7 cellular contexts compared by ENCODE assay signal in genomic region chr13:49890376-49890775, GRCh38.
"Had no signal": no experiment of that assay in that cellular context is flagged by ENCODE, and none has a peak within 500 bp of the region (broad histone marks: within the 10 kb centered on the region; RNA-seq: fewer than 3 reads in every experiment).

No MANE protein-coding gene starts in this region.

- H3K36me3 ChIP-seq: HAP-1 had no signal

- H3K4me3 Mint-ChIP-seq: HFFc6 had no signal

- ATAC-seq: HCT116, K562 had no signal

- H3K4me3 ChIP-seq: HAP-1, K562 had no signal

- H3K9me3 Mint-ChIP-seq: HFFc6 had no signal

- H3K9me3 ChIP-seq: HAP-1 had no signal

- H3K4me1 ChIP-seq: HAP-1 had no signal

- DNase-seq: GOT3, HFFc6, IMR-90, KG1 had no signal

- H3K27ac Mint-ChIP-seq: HFFc6 had no signal
